ENCODE assay signal across 30 cellular contexts in the genomic region with DNA sequence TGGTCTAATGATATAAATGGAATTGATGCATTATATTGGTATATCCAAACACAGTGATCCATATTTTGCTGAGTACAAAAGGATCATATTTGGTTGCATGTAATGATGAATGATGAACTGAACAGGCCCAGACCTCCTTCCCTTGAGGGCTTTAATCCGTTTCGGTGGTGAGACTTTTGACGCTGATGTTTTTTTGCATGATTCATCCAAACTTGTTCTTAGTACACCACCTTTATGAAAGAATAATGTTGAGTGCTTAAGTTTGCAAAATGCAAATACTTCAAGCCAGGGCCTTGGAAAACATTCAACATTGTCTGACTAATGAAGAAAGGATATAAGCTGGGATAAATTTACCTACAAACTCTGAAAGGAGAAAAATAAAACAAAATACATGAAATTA. TPM values are rescaled to one million over a fixed set of nuclear protein-coding genes. Genes with fewer than 3 reads are reported as not detected.
"Had no signal": no experiment of that assay in that cellular context is flagged by ENCODE, and none has a peak within 500 bp of the region (broad histone marks: within the 10 kb centered on the region; RNA-seq: fewer than 3 reads in every experiment).

No MANE protein-coding gene starts in this region.

- H3K27me3 ChIP-seq: adrenal gland, esophagus muscularis mucosa, ovary, stomach, tibial artery had no signal

- H3K27me3 Mint-ChIP-seq: activated CD4-positive, alpha-beta memory T cell treated with anti-CD3 and anti-CD28 coated beads for 36 hours; activated CD4-positive, alpha-beta T cell treated with anti-CD3 and anti-CD28 coated beads, Interleukin-2, amount 10 ng/mL, durations not matched to agents 24 days and 14 days; activated naive CD8-positive, alpha-beta T cell treated with anti-CD3 and anti-CD28 coated beads for 36 hours; effector memory CD8-positive, alpha-beta T cell; naive B cell; progenitor cell of endocrine pancreas had no signal

- DNase-seq: activated CD4-positive, alpha-beta memory T cell treated with anti-CD3 and anti-CD28 coated beads for 36 hours; activated CD4-positive, alpha-beta T cell treated with anti-CD3 and anti-CD28 coated beads, Interleukin-2, amount 10 ng/mL, durations not matched to agents 24 days and 14 days; activated CD4-positive, CD25-positive, alpha-beta regulatory T cell treated with anti-CD3 and anti-CD28 coated beads, Interleukin-2, amount 50 U/mL, for 72 hours; activated CD8-positive, alpha-beta memory T cell treated with anti-CD3 and anti-CD28 coated beads, Interleukin-2, amount 50 U/mL, for 4 hours; activated effector memory CD4-positive, alpha-beta T cell treated with anti-CD3 and anti-CD28 coated beads, Interleukin-2, amount 50 U/mL, for 16 hours; activated naive CD4-positive, alpha-beta T cell treated with anti-CD3 and anti-CD28 coated beads for 36 hours; activated naive CD8-positive, alpha-beta T cell treated with anti-CD3 and anti-CD28 coated beads for 36 hours; activated T-cell treated with anti-CD3 and anti-CD28 coated beads, Interleukin-2, amount 50 U/mL, for 1 hour; adrenal gland; aorta; caudate nucleus; cortex of kidney; effector memory CD8-positive, alpha-beta T cell; left ventricle myocardium superior; naive B cell; ovary; stimulated activated CD4-positive, alpha-beta T cell treated with anti-CD3 and anti-CD28 coated beads, Interleukin-4, amount 100 ng/mL, for 24 hours; stomach; tibial artery had no signal

- H3K9me3 ChIP-seq: adrenal gland, esophagus muscularis mucosa, ovary, stomach, tibial artery had no signal

- H3K36me3 Mint-ChIP-seq: stimulated activated effector memory CD8-positive, alpha-beta T cell treated with anti-CD3 and anti-CD28 coated beads, Interleukin-12 subunit alpha, Interleukin-12 subunit beta, amount 100 ng/mL, for 72 hours had no signal

- ATAC-seq: effector memory CD8-positive, alpha-beta T cell; left ventricle myocardium superior; sciatic nerve; stimulated activated effector memory CD8-positive, alpha-beta T cell treated with anti-CD3 and anti-CD28 coated beads, Interleukin-12 subunit alpha, Interleukin-12 subunit beta, amount 100 ng/mL, for 72 hours had no signal

- FAIRE-seq: urothelium cell line had no signal

- H3K36me3 ChIP-seq: adrenal gland, esophagus muscularis mucosa, ovary, tibial artery had no signal

- H3K4me1 Mint-ChIP-seq: activated CD4-positive, alpha-beta T cell treated with anti-CD3 and anti-CD28 coated beads, Interleukin-2, amount 10 ng/mL, durations not matched to agents 24 days and 14 days; activated naive CD8-positive, alpha-beta T cell treated with anti-CD3 and anti-CD28 coated beads for 36 hours; brain; naive B cell; stimulated activated effector memory CD8-positive, alpha-beta T cell treated with anti-CD3 and anti-CD28 coated beads, Interleukin-12 subunit alpha, Interleukin-12 subunit beta, amount 100 ng/mL, for 72 hours had no signal

- H3K27ac Mint-ChIP-seq: activated CD4-positive, alpha-beta memory T cell treated with anti-CD3 and anti-CD28 coated beads for 36 hours; activated CD4-positive, alpha-beta T cell treated with anti-CD3 and anti-CD28 coated beads, Interleukin-2, amount 10 ng/mL, durations not matched to agents 24 days and 14 days; activated naive CD4-positive, alpha-beta T cell treated with anti-CD3 and anti-CD28 coated beads for 36 hours; activated naive CD8-positive, alpha-beta T cell treated with anti-CD3 and anti-CD28 coated beads for 36 hours; activated T-helper 1 cell treated with anti-CD3 and anti-CD28 coated beads, Interleukin-12 subunit alpha, Interleukin-12 subunit beta, Interleukin-2, Interleukin-4 antibody, amounts not matched to agents 30 ng/mL and 10 ng/mL and 1 ng/mL, durations not matched to agents 14 hours and 24 hours and 36 hours; brain; effector memory CD8-positive, alpha-beta T cell; mesothelial cell of epicardium; naive B cell; progenitor cell of endocrine pancreas; stimulated activated effector memory CD8-positive, alpha-beta T cell treated with anti-CD3 and anti-CD28 coated beads, Interleukin-12 subunit alpha, Interleukin-12 subunit beta, amount 100 ng/mL, for 72 hours; T-helper 1 cell treated with Interleukin-12 subunit alpha and Interleukin-12 subunit beta and Interleukin-4 antibody, amounts not matched to agents 30 μg/mL and 1 μg/mL, for 36 hours had no signal

- H3K4me3 Mint-ChIP-seq: activated CD4-positive, alpha-beta memory T cell treated with anti-CD3 and anti-CD28 coated beads for 36 hours; activated CD4-positive, alpha-beta T cell treated with anti-CD3 and anti-CD28 coated beads, Interleukin-2, amount 10 ng/mL, durations not matched to agents 24 days and 14 days; activated naive CD4-positive, alpha-beta T cell treated with anti-CD3 and anti-CD28 coated beads for 36 hours; activated naive CD8-positive, alpha-beta T cell treated with anti-CD3 and anti-CD28 coated beads for 36 hours; activated T-helper 1 cell treated with anti-CD3 and anti-CD28 coated beads, Interleukin-12 subunit alpha, Interleukin-12 subunit beta, Interleukin-2, Interleukin-4 antibody, amounts not matched to agents 30 ng/mL and 10 ng/mL and 1 ng/mL, durations not matched to agents 14 hours and 24 hours and 36 hours; brain; effector memory CD8-positive, alpha-beta T cell; mesothelial cell of epicardium; naive B cell; stimulated activated effector memory CD8-positive, alpha-beta T cell treated with anti-CD3 and anti-CD28 coated beads, Interleukin-12 subunit alpha, Interleukin-12 subunit beta, amount 100 ng/mL, for 72 hours; T-helper 1 cell treated with Interleukin-12 subunit alpha and Interleukin-12 subunit beta and Interleukin-4 antibody, amounts not matched to agents 30 μg/mL and 1 μg/mL, for 36 hours had no signal

- H3K4me3 ChIP-seq: adrenal gland, esophagus muscularis mucosa, ovary, skin epidermis, stomach, tibial artery had no signal

- H3K27ac ChIP-seq: adrenal gland, esophagus muscularis mucosa, ovary, stomach, tibial artery had no signal

- H3K4me1 ChIP-seq: adrenal gland, esophagus muscularis mucosa, stomach, tibial artery had no signal

- H3K9me3 Mint-ChIP-seq: activated CD4-positive, alpha-beta memory T cell treated with anti-CD3 and anti-CD28 coated beads for 36 hours; activated CD4-positive, alpha-beta T cell treated with anti-CD3 and anti-CD28 coated beads, Interleukin-2, amount 10 ng/mL, durations not matched to agents 24 days and 14 days; activated T-helper 1 cell treated with anti-CD3 and anti-CD28 coated beads, Interleukin-12 subunit alpha, Interleukin-12 subunit beta, Interleukin-2, Interleukin-4 antibody, amounts not matched to agents 30 ng/mL and 10 ng/mL and 1 ng/mL, durations not matched to agents 14 hours and 24 hours and 36 hours; effector memory CD8-positive, alpha-beta T cell; T-helper 1 cell treated with Interleukin-12 subunit alpha and Interleukin-12 subunit beta and Interleukin-4 antibody, amounts not matched to agents 30 μg/mL and 1 μg/mL, for 36 hours had no signal

RNA-seq across cellular contexts. Expression of gene HOOK1, which starts 19.2 kb away (rescaled TPM):
- total RNA-seq: lung microvascular endothelial cell had no signal
